ENCODE assay signal across 8 cellular contexts in the genomic region with DNA sequence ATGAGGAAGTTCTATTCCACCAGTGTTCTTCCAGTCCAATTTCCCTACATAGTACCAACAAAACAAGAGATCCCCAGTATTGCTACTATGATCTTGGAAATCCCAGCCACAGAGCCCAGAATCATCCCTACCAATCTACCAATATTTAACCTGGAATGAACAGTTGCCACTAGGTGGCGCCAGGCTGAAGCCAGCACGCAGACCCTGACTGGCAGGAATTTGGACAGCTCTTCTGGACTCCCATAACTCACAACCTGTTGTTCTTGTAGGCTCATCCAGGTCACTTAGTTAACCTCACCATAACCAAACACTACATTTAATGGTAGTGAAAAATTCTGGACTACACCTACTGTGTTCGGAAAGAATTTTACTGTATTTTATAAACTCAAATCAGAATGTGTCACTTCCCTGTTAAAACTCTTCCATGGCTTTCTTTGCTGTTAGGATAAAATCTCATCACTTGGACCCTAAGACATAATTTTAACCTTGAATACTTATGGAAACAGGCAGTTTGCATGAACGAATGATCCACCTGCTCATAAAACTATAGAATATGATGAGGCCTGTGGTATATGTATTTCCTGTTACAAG. TPM values are rescaled to one million over a fixed set of nuclear protein-coding genes. Genes with fewer than 3 reads are reported as not detected.
A peak's percentile ranks its signal among the peaks of the same experiment; 100 is the strongest.
DNase-seq lines count a peak whose midpoint lies in the region; ATAC-seq and TF ChIP-seq lines count a peak whose summit lies in the region.

No MANE protein-coding gene starts in this region.

- peak; percentile 70 for DNase-seq in BE2C
- peak; percentile 47 for DNase-seq in NCI-H226
- DNase-seq in activated CD4-positive, alpha-beta T cell treated with anti-CD3 and anti-CD28 coated beads, Interleukin-2, amount 10 ng/mL, durations not matched to agents 7 days and 5 days: peak; percentile 63
- peak; percentile 13 to 17 (median 16) for DNase-seq in effector memory CD8-positive, alpha-beta T cell
- peak; percentile 39 to 74 for DNase-seq in mesothelial cell of epicardium (ENCODE audit: low spot score in 2 of 2, unreplicated experiment in 2 of 2)
- DNase-seq in stimulated activated naive CD4-positive, alpha-beta T cell treated with Interleukin-2 at 50 U/mL for 16 hours (lab: John Stamatoyannopoulos, UW): peak; percentile 7

- no peak overlapping the region for H3K4me3 Mint-ChIP-seq in activated CD4-positive, alpha-beta T cell treated with anti-CD3 and anti-CD28 coated beads, Interleukin-2, amount 10 ng/mL, durations not matched to agents 7 days and 5 days
- no peak overlapping the region for H3K4me3 Mint-ChIP-seq in effector memory CD8-positive, alpha-beta T cell
- H3K4me3 Mint-ChIP-seq in mesothelial cell of epicardium: no peak overlapping the region

- peak; percentile 91 for ATAC-seq in GM19023 (IDR thresholded peaks at IDR 0.05; ENCODE audit: unreplicated experiment)
- ATAC-seq in HG03159 (IDR thresholded peaks at IDR 0.05; ENCODE audit: unreplicated experiment): peak; percentile 82
- ATAC-seq in effector memory CD8-positive, alpha-beta T cell (replicated peaks): no peak

- POLR2A ChIA-PET in activated CD4-positive, alpha-beta T cell treated with anti-CD3 and anti-CD28 coated beads, Interleukin-2, amount 10 ng/mL, durations not matched to agents 7 days and 5 days (lab: Charles Lee): no interaction called here

- H3K27ac Mint-ChIP-seq in activated CD4-positive, alpha-beta T cell treated with anti-CD3 and anti-CD28 coated beads, Interleukin-2, amount 10 ng/mL, durations not matched to agents 7 days and 5 days: no peak overlapping the region
- no peak overlapping the region for H3K27ac Mint-ChIP-seq in effector memory CD8-positive, alpha-beta T cell
- no peak overlapping the region for H3K27ac Mint-ChIP-seq in mesothelial cell of epicardium

- H3K36me3 ChIP-seq in BE2C: no peaks in the 10 kb centered on the region

- no peaks in the 10 kb centered on the region for H3K9me3 Mint-ChIP-seq in activated CD4-positive, alpha-beta T cell treated with anti-CD3 and anti-CD28 coated beads, Interleukin-2, amount 10 ng/mL, durations not matched to agents 7 days and 5 days
- no peaks in the 10 kb centered on the region for H3K9me3 Mint-ChIP-seq in effector memory CD8-positive, alpha-beta T cell
- H3K9me3 Mint-ChIP-seq in mesothelial cell of epicardium: peaks cover 2% of the 10 kb centered on the region

- H3K4me3 ChIP-seq in BE2C (ENCODE audit: low read depth, low read length): no peak overlapping the region

- peaks cover under 1% of the 10 kb centered on the region for H3K27me3 Mint-ChIP-seq in activated CD4-positive, alpha-beta T cell treated with anti-CD3 and anti-CD28 coated beads, Interleukin-2, amount 10 ng/mL, durations not matched to agents 7 days and 5 days
- no peaks in the 10 kb centered on the region for H3K27me3 Mint-ChIP-seq in effector memory CD8-positive, alpha-beta T cell
- peaks cover 9% of the 10 kb centered on the region for H3K27me3 Mint-ChIP-seq in mesothelial cell of epicardium (ENCODE audit: low read depth)

- H3K4me1 ChIP-seq in BE2C: no peaks in the 10 kb centered on the region

- CTCF ChIA-PET in activated CD4-positive, alpha-beta T cell treated with anti-CD3 and anti-CD28 coated beads, Interleukin-2, amount 10 ng/mL, durations not matched to agents 7 days and 5 days (lab: Charles Lee): no interaction called here

- peak; percentile 80 for TF ChIP-seq CTCF in BE2C (IDR thresholded peaks at IDR 0.05; ENCODE audit: low read depth, low read length)
- TF ChIP-seq CTCF in mesothelial cell of epicardium (IDR thresholded peaks at IDR 0.05; ENCODE audit: unreplicated experiment): peak; percentile 84

- H3K4me1 Mint-ChIP-seq in activated CD4-positive, alpha-beta T cell treated with anti-CD3 and anti-CD28 coated beads, Interleukin-2, amount 10 ng/mL, durations not matched to agents 7 days and 5 days: no peaks in the 10 kb centered on the region
- peaks cover 0 to 1% of the 10 kb centered on the region in 2 donors for H3K4me1 Mint-ChIP-seq in effector memory CD8-positive, alpha-beta T cell (ENCODE audit: low read depth in 2 of 2)
- H3K4me1 Mint-ChIP-seq in mesothelial cell of epicardium: no peaks in the 10 kb centered on the region

- H3K9me3 ChIP-seq in BE2C: no peaks in the 10 kb centered on the region

- H3K36me3 Mint-ChIP-seq in activated CD4-positive, alpha-beta T cell treated with anti-CD3 and anti-CD28 coated beads, Interleukin-2, amount 10 ng/mL, durations not matched to agents 7 days and 5 days (ENCODE audit: low read depth): no peaks in the 10 kb centered on the region
- H3K36me3 Mint-ChIP-seq in effector memory CD8-positive, alpha-beta T cell (ENCODE audit: insufficient read depth): no peaks in the 10 kb centered on the region
- H3K36me3 Mint-ChIP-seq in mesothelial cell of epicardium: no peaks in the 10 kb centered on the region

- H3K27me3 ChIP-seq in BE2C: no peaks in the 10 kb centered on the region

RNA-seq across cellular contexts. Expression of gene SLC38A11, which starts 59.8 kb away (rescaled TPM):
- polyA plus RNA-seq in BE2C (2012; ENCODE audit: insufficient read depth, insufficient read length, low read depth): 0.90 TPM
- not detected for total RNA-seq in activated CD4-positive, alpha-beta T cell treated with anti-CD3 and anti-CD28 coated beads, Interleukin-2, amount 10 ng/mL, durations not matched to agents 7 days and 5 days
- 0.54 to 0.71 TPM (median 0.59 TPM) in 3 replicates for total RNA-seq in mesothelial cell of epicardium

Comparison
In these comparisons a context has a peak if more than half of its experiments do, and no peak if none do; other contexts are left out.
1. DNase-seq: peak in every context shown above with its lines; median percentile 70 in BE2C; 63 in activated CD4-positive, alpha-beta T cell treated with anti-CD3 and anti-CD28 coated beads, Interleukin-2, amount 10 ng/mL, durations not matched to agents 7 days and 5 days; 56 in mesothelial cell of epicardium; 47 in NCI-H226; 16 in effector memory CD8-positive, alpha-beta T cell; 7 in stimulated activated naive CD4-positive, alpha-beta T cell treated with Interleukin-2 at 50 U/mL for 16 hours.